ENCODE assay signal across 1 cellular context in genomic region chr20:53940883-53941546, GRCh38.
TF ChIP-seq lines count a peak whose summit lies in the region.

No MANE protein-coding gene starts in this region.

TF ChIP-seq in K562, 482 proteins besides CTCF, POLR2A, EP300 and RAD21 (continued from another document and continues in another):
- no peak for TF ChIP-seq ZNF609 (CRISPR knock-in tag; IDR thresholded peaks at IDR 0.05; ENCODE audit: borderline replicate concordance)
- no peak for TF ChIP-seq NFYB (IDR thresholded peaks at IDR 0.05; ENCODE audit: extremely low read depth, insufficient read length)
- TF ChIP-seq NRF1 (conservative IDR thresholded peaks at IDR 0.05 in 1 of 2, IDR thresholded peaks at IDR 0.05 in 1 of 2), result 0 out of 4 replicates have a peak, but pooled peaks of 1 of the 2 experiments have one; percentile 35
- no peak for TF ChIP-seq FOXJ3 (CRISPR knock-in tag; IDR thresholded peaks at IDR 0.05)
- no peak for TF ChIP-seq CCNT2 (IDR thresholded peaks at IDR 0.05; ENCODE audit: borderline replicate concordance, extremely low read depth, insufficient read length, low read depth, low read length)
- TF ChIP-seq ZNF165 (CRISPR knock-in tag; IDR thresholded peaks at IDR 0.05; ENCODE audit: borderline replicate concordance), result no peak
- TF ChIP-seq CREM (IDR thresholded peaks at IDR 0.05; ENCODE audit: low read depth), result 0 out of 2 replicates have a peak, but pooled peaks have one; percentile 19
- no peak for TF ChIP-seq CHD1 (IDR thresholded peaks at IDR 0.05; ENCODE audit: low read length)
- no peak for TF ChIP-seq THAP12 (CRISPR knock-in tag; IDR thresholded peaks at IDR 0.05)
- no peak for TF ChIP-seq BRF2 (IDR thresholded peaks at IDR 0.05; ENCODE audit: borderline replicate concordance, insufficient read depth, insufficient read length)
- TF ChIP-seq ZC3H4 (CRISPR knock-in tag; IDR thresholded peaks at IDR 0.05; ENCODE audit: borderline replicate concordance), result no peak
- TF ChIP-seq RBM14 (IDR thresholded peaks at IDR 0.05; ENCODE audit: borderline replicate concordance, insufficient read depth, low read depth, low read length), result no peak
- no peak for TF ChIP-seq ESRRA (IDR thresholded peaks at IDR 0.05; ENCODE audit: borderline replicate concordance, low read depth)
- no peak for TF ChIP-seq ZFPM2 (CRISPR knock-in tag; IDR thresholded peaks at IDR 0.05)
- no peak for TF ChIP-seq MECOM (CRISPR knock-in tag; IDR thresholded peaks at IDR 0.05)
- no peak for TF ChIP-seq HDAC6 (IDR thresholded peaks at IDR 0.05; ENCODE audit: low read depth, low read length)
- TF ChIP-seq SMAD1 (IDR thresholded peaks at IDR 0.05; ENCODE audit: low read depth, low read length, partially characterized antibody), result no peak
- TF ChIP-seq ZSCAN32 (CRISPR knock-in tag; IDR thresholded peaks at IDR 0.05), result no peak
- no peak for TF ChIP-seq KLF1 (tag; IDR thresholded peaks at IDR 0.05)
- no peak for TF ChIP-seq CAMTA2 (CRISPR knock-in tag; conservative IDR thresholded peaks at IDR 0.05)
- no peak for TF ChIP-seq ZNF518B (CRISPR knock-in tag; IDR thresholded peaks at IDR 0.05)
- TF ChIP-seq SMAD4 (CRISPR knock-in tag; conservative IDR thresholded peaks at IDR 0.05), result 0 out of 2 replicates have a peak, but pooled peaks have one; percentile 15
- TF ChIP-seq ZNF431 (CRISPR knock-in tag; IDR thresholded peaks at IDR 0.05), result no peak
- TF ChIP-seq SOX6 (IDR thresholded peaks at IDR 0.05), result no peak
- no peak for TF ChIP-seq PRDM10 (IDR thresholded peaks at IDR 0.05; ENCODE audit: partially characterized antibody)
- no peak for TF ChIP-seq ZBTB8A (IDR thresholded peaks at IDR 0.05; ENCODE audit: partially characterized antibody)
- TF ChIP-seq ZEB2 (IDR thresholded peaks at IDR 0.05), result no peak
- TF ChIP-seq ZNF316 (IDR thresholded peaks at IDR 0.05), result peak; percentile 62
- TF ChIP-seq CCAR2 (IDR thresholded peaks at IDR 0.05; ENCODE audit: low read depth, low read length), result no peak
- no peak for TF ChIP-seq ZNF217 (CRISPR knock-in tag; IDR thresholded peaks at IDR 0.05)
- no peak for TF ChIP-seq ZNF512 (tag; IDR thresholded peaks at IDR 0.05)
- TF ChIP-seq ZNF121 (CRISPR knock-in tag; conservative IDR thresholded peaks at IDR 0.05), result no peak
- TF ChIP-seq TBL1XR1 (IDR thresholded peaks at IDR 0.05; ENCODE audit: low read length in 2 of 2), result no peak
- no peak for TF ChIP-seq NFE2L1 (tag; IDR thresholded peaks at IDR 0.05; ENCODE audit: borderline replicate concordance, low read depth)
- no peak for TF ChIP-seq SNRNP70 (optimal IDR thresholded peaks at IDR 0.05; ENCODE audit: low read depth, low read length)
